8 cellular contexts compared by ENCODE assay signal in the genomic region with DNA sequence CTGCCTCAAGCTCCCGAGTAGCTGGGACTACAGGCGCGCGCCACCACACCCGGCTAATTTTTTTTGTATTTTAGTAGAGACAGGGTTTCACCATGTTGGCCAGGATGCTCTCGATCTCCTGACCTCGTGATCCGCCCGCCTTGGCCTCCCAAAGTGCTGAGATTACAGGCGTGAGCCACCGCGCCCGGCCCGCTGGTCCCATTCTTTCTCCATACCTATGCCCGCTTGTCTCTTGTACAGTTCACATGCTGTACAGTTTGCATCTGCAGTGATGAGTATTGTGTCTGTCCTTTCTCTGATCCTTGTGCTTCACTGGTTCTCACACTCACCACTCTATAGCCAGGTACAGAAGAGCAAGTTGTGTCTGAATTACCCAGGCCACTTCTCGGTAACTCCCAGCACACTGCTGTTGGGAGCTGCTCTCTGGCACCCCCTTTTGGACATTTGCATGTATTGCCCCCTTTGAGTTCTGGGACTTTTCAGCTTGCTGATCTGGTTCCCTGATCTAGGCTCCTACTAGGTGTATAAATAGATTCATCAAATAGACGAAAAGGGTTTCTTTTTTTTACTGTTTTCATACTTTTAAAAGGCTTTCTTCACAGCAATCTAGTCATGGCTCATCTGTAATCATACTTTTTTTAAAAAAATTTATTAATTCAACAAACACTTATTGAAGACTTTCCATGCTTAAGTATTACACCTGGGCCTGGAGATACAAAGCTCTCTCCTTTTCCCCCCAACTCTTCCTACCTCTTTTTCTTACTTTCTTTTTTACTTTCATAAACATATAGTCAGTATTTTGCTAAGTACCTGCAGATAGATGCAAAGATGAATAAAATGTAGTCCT. TPM values are rescaled to one million over a fixed set of nuclear protein-coding genes. Genes with fewer than 3 reads are reported as not detected.
A peak's percentile ranks its signal among the peaks of the same experiment; 100 is the strongest.
DNase-seq lines count a peak whose midpoint lies in the region; ATAC-seq and TF ChIP-seq lines count a peak whose summit lies in the region.

No MANE protein-coding gene starts in this region.

- H3K27ac Mint-ChIP-seq in T-helper 2 cell treated with Interferon-gamma antibody and Interleukin-4, amounts not matched to agents 5 μg/mL and 100 μg/mL, for 36 hours, result peak overlapping the region; percentile 22

- no peak overlapping the region for H3K27ac ChIP-seq in hepatocyte
- peak overlapping the region in 2 of 8 donors; percentile 3 to 34 for H3K27ac ChIP-seq in spleen

- H3K9me3 ChIP-seq in hepatocyte (ENCODE audit: low read depth) (no peaks in the 10 kb centered on the region), spleen (no peaks in the 10 kb centered on the region)

- 88% methylated on average over 17 of the region's 17 CpGs for WGBS in hepatocyte (ENCODE audit: low lambda C conversion rate, missing lambda C conversion rate)
- WGBS in spleen, 5 donors, result 80 to 87% (median 85%) methylated on average over 17 of the region's 17 CpGs

- H3K4me1 ChIP-seq in hepatocyte (ENCODE audit: insufficient read depth) (no peaks in the 10 kb centered on the region), spleen (peaks cover 0 to 38% (median 0%) of the 10 kb centered on the region in 6 donors)

- intact Hi-C loops in spleen (cut with DNase I; ENCODE audit: low total_unique reads), result loop anchor here (5.0 kb wide), 1 partner anchor 184 kb away; no protein-coding TSS in a partner anchor

- H3K9me3 Mint-ChIP-seq in T-helper 2 cell treated with Interferon-gamma antibody and Interleukin-4, amounts not matched to agents 5 μg/mL and 100 μg/mL, for 36 hours, result peaks cover 6% of the 10 kb centered on the region

- H3K36me3 ChIP-seq in H7 (replicated peaks; ENCODE audit: control insufficient read depth, insufficient read depth, low read length), result no peaks in the 10 kb centered on the region
- no peaks in the 10 kb centered on the region for H3K36me3 ChIP-seq in hepatocyte (replicated peaks; ENCODE audit: insufficient read depth, low read depth)
- H3K36me3 ChIP-seq in spleen, result peaks cover 0 to 43% (median 0%) of the 10 kb centered on the region in 6 donors

- no peak overlapping the region for H2AFZ ChIP-seq in hepatocyte

- TF ChIP-seq POLR2A in spleen (IDR thresholded peaks at IDR 0.05), result no peak

- no peaks in the 10 kb centered on the region for H3K27me3 ChIP-seq in H7 (ENCODE audit: control insufficient read depth, insufficient read depth, low read length)
- no peaks in the 10 kb centered on the region for H3K27me3 ChIP-seq in hepatocyte
- H3K27me3 ChIP-seq in spleen (replicated peaks in 1 of 7), result no peaks in the 10 kb centered on the region

- DNase-seq in DMS53 treated with DMSO at 0.1 percent for 48 hours (lab: John Stamatoyannopoulos, UW; ENCODE audit: unreplicated experiment) (peak; percentile 74), H7 (peak; percentile 64), NCI-H146 (lab: John Stamatoyannopoulos, UW) (peak; percentile 66), anterior cingulate cortex (lab: John Stamatoyannopoulos, UW) (peak in 37 of 58 donors; percentile 2 to 42 (median 16)), hepatocyte (ENCODE audit: low spot score) (peak; percentile 76), spleen (no peak)
- DNase-seq in T-helper 2 cell treated with Interferon-gamma antibody and Interleukin-4, amounts not matched to agents 5 μg/mL and 100 μg/mL, for 36 hours (ENCODE audit: low spot score), result peak; percentile 53

- peaks cover 46% of the 10 kb centered on the region for H3K4me1 Mint-ChIP-seq in T-helper 2 cell treated with Interferon-gamma antibody and Interleukin-4, amounts not matched to agents 5 μg/mL and 100 μg/mL, for 36 hours (ENCODE audit: low read depth)

- H4K20me1 ChIP-seq in hepatocyte (ENCODE audit: insufficient read depth, poor library complexity, severe bottlenecking), result no peaks in the 10 kb centered on the region

- H3K4me3 Mint-ChIP-seq in T-helper 2 cell treated with Interferon-gamma antibody and Interleukin-4, amounts not matched to agents 5 μg/mL and 100 μg/mL, for 36 hours, result no peak overlapping the region

- H3K4me3 ChIP-seq in H7 (ENCODE audit: insufficient read depth, low read depth, low read length) (no peak overlapping the region), hepatocyte (no peak overlapping the region), spleen (no peak overlapping the region)

- H3K27me3 Mint-ChIP-seq in T-helper 2 cell treated with Interferon-gamma antibody and Interleukin-4, amounts not matched to agents 5 μg/mL and 100 μg/mL, for 36 hours (ENCODE audit: low read depth), result no peaks in the 10 kb centered on the region

- no peak for ATAC-seq in GM21737 (IDR thresholded peaks at IDR 0.05; ENCODE audit: unreplicated experiment)

- H3K4me2 ChIP-seq in hepatocyte, result no peak overlapping the region

- no peaks in the 10 kb centered on the region for H3K79me2 ChIP-seq in hepatocyte

- no peaks in the 10 kb centered on the region for H3K9me2 ChIP-seq in hepatocyte (replicated peaks; ENCODE audit: insufficient read depth)

- TF ChIP-seq CTCF in hepatocyte (IDR thresholded peaks at IDR 0.05; ENCODE audit: poor library complexity) (peak; percentile 66), spleen (IDR thresholded peaks at IDR 0.05 in 8 of 11, conservative IDR thresholded peaks at IDR 0.05 in 3 of 11) (peak; percentile 66 to 94 (median 81))

- H3K36me3 Mint-ChIP-seq in T-helper 2 cell treated with Interferon-gamma antibody and Interleukin-4, amounts not matched to agents 5 μg/mL and 100 μg/mL, for 36 hours (ENCODE audit: low read depth), result peaks cover 59% of the 10 kb centered on the region

RNA-seq across cellular contexts. Expression of gene AOAH, which starts 53.5 kb away (rescaled TPM):
- total RNA-seq in H7 (2014; rRNA removed; shearing (Covaris generic)), result 0.21 TPM in 1 of 2 replicates, not detected in the other
- total RNA-seq in hepatocyte (2.4 and 5.4 TPM in 2 replicates), spleen (100 to 1,000 TPM; 141 to 316 (median 211) TPM)
- polyA plus RNA-seq in hepatocyte (3.9 and 4.8 TPM in 2 replicates), spleen (10 to 100 TPM; 30.3 to 65.8 (median 49.6) TPM)

Comparison
In these comparisons a context has a peak if more than half of its experiments do, and no peak if none do; other contexts are left out.
1. RNA of gene AOAH, which starts 53.5 kb away (total RNA-seq): 141 to 316 TPM in spleen; 2.4 to 5.4 TPM in hepatocyte and 0.21 TPM in H7; every median in the first group is over 10 times any median in the second.